In genomic region chr10:49055231-49055850, GRCh38 we compare ENCODE assay signal across 21 cellular contexts. TPM values are rescaled to one million over a fixed set of nuclear protein-coding genes. Genes with fewer than 3 reads are reported as not detected.
DNase-seq lines count a peak whose midpoint lies in the region; ATAC-seq and TF ChIP-seq lines count a peak whose summit lies in the region.
"Had no signal": no experiment of that assay in that cellular context is flagged by ENCODE, and none has a peak within 500 bp of the region (broad histone marks: within the 10 kb centered on the region; RNA-seq: fewer than 3 reads in every experiment).

No MANE protein-coding gene starts in this region.

- no peak overlapping the region for H3K27ac ChIP-seq in ascending aorta
- H3K27ac ChIP-seq: KMS-11, Peyer's patch had no signal

- intact Hi-C loops in ascending aorta (cut with DNase I), result no loop called here

- H3K4me3 ChIP-seq in AG10803 (ENCODE audit: low read length) (no peak overlapping the region), fibroblast of the aortic adventitia (ENCODE audit: low read depth, low read length) (no peak overlapping the region), ascending aorta (no peak overlapping the region)
- H3K4me3 ChIP-seq: GM23338, Peyer's patch had no signal

- H3K9me3 ChIP-seq in ascending aorta, result no peaks in the 10 kb centered on the region
- H3K9me3 ChIP-seq: Peyer's patch had no signal

- H3K4me1 ChIP-seq in ascending aorta, result peaks cover 3 to 20% of the 10 kb centered on the region in 2 donors
- H3K4me1 ChIP-seq: Peyer's patch had no signal

- TF ChIP-seq CTCF in AG10803 (conservative IDR thresholded peaks at IDR 0.05; ENCODE audit: low read length), result no peak
- no peak for TF ChIP-seq CTCF in fibroblast of the aortic adventitia (IDR thresholded peaks at IDR 0.05; ENCODE audit: insufficient read depth, low read length)
- no peak for TF ChIP-seq CTCF in ascending aorta (IDR thresholded peaks at IDR 0.05)

- DNase-seq in AG08395 (ENCODE audit: low spot score) (peak; percentile 47), AG10803 (ENCODE audit: low read depth) (peak; percentile 73), fibroblast of the aortic adventitia (ENCODE audit: low read depth) (peak; percentile 22), cerebellum (ENCODE audit: low spot score) (no peak), ascending aorta (ENCODE audit: low spot score in 2 of 2) (no peak)
- DNase-seq: ACHN; CD8-positive, alpha-beta T cell; DMS79 treated with DMSO at 0.1 percent for 48 hours; GDM1; NCI-H1048; NCI-H1436 treated with DMSO at 0.1 percent for 48 hours; NCI-H2227 treated with DMSO at 0.1 percent for 48 hours; NCI-H524; Peyer's patch had no signal

- no peaks in the 10 kb centered on the region for H3K27me3 ChIP-seq in ascending aorta
- H3K27me3 ChIP-seq: Peyer's patch had no signal

- ATAC-seq in SK-N-SH treated with all-trans-retinoic acid at 6 μM for 48 hours (no peak), HG03095 (IDR thresholded peaks at IDR 0.05; ENCODE audit: unreplicated experiment) (no peak), GM19463 (IDR thresholded peaks at IDR 0.05; ENCODE audit: unreplicated experiment) (no peak)
- ATAC-seq: CD8-positive, alpha-beta T cell; GM23338; HCT116 had no signal

- no peaks in the 10 kb centered on the region for H3K36me3 ChIP-seq in ascending aorta
- H3K36me3 ChIP-seq: Peyer's patch had no signal

TF ChIP-seq in SK-N-SH treated with all-trans-retinoic acid at 6 μM for 48 hours, 23 proteins besides CTCF, POLR2A, EP300 and RAD21:
- TF ChIP-seq TCF4 (CRISPR knock-in tag; IDR thresholded peaks at IDR 0.05; ENCODE audit: borderline replicate concordance), result peak; percentile 18; the same call in 1 of the 2 replicates
- TF ChIP-seq ZFP30 (CRISPR knock-in tag; IDR thresholded peaks at IDR 0.05), result no peak
TF ChIP-seq in SK-N-SH treated with all-trans-retinoic acid at 6 μM for 48 hours: peak in this region for 1.

RNA-seq across cellular contexts. Expression of gene VSTM4, which starts 60.0 kb away (rescaled TPM):
- total RNA-seq in fibroblast of the aortic adventitia (ENCODE audit: low replicate concordance) (4.7 and 6.5 TPM in 2 replicates), cerebellum (10.4 TPM), ascending aorta (17.7 TPM)
- total RNA-seq: CD8-positive, alpha-beta T cell; M059J had no signal

Comparison
In these comparisons a context has a peak if more than half of its experiments do, and no peak if none do; other contexts are left out.
1. DNase-seq: peak in AG08395 (single experiment), AG10803 (single experiment) and fibroblast of the aortic adventitia (single experiment); none in cerebellum (single experiment) and ascending aorta (0 of 2).